Comparison of ENCODE assay signal across 1 cellular context in the genomic region with DNA sequence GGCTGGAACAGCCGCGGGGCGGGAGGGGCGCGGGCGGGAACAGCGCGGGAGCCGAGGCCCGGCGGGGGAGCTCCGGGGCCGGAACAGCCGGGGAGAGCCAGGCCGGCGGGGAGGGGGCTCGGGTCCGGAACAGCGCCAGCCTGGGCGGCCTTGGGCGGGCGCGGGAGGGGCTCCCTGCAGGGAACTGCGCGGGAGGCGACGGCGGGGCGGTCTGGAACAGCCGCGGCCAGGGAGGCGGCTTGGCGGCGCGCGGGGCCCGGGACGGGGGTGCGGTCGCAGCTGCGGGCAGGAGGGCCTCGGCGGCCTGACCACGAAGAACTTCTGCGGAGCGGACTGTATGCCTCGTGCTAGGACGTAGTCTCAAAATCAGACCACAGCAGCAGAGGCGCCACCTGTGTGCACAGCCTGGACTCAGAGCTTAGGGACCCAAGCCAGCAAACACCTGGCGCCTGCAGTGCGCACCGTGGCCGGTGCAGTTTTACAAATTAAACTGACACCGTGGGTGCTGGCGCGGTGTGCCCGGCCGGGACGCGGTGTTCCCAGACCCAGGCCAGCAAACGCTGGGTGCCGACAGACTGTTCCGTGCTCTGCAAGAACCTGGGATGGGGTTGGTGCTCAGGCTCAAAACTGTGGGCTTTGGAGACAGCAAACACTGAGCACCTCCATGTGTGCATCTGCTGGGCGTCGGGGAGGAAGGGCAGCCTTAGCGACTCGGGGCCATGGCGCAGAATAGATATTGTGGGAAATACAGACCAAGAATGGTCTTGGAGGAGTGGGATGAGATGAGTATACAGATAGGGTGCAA.
A peak's percentile ranks its signal among the peaks of the same experiment; 100 is the strongest.
TF ChIP-seq lines count a peak whose summit lies in the region.

No MANE protein-coding gene starts in this region.

TF ChIP-seq in K562, 482 proteins besides CTCF, POLR2A, EP300 and RAD21 (continued from another document and continues in another):
- TF ChIP-seq, protein P1, sequence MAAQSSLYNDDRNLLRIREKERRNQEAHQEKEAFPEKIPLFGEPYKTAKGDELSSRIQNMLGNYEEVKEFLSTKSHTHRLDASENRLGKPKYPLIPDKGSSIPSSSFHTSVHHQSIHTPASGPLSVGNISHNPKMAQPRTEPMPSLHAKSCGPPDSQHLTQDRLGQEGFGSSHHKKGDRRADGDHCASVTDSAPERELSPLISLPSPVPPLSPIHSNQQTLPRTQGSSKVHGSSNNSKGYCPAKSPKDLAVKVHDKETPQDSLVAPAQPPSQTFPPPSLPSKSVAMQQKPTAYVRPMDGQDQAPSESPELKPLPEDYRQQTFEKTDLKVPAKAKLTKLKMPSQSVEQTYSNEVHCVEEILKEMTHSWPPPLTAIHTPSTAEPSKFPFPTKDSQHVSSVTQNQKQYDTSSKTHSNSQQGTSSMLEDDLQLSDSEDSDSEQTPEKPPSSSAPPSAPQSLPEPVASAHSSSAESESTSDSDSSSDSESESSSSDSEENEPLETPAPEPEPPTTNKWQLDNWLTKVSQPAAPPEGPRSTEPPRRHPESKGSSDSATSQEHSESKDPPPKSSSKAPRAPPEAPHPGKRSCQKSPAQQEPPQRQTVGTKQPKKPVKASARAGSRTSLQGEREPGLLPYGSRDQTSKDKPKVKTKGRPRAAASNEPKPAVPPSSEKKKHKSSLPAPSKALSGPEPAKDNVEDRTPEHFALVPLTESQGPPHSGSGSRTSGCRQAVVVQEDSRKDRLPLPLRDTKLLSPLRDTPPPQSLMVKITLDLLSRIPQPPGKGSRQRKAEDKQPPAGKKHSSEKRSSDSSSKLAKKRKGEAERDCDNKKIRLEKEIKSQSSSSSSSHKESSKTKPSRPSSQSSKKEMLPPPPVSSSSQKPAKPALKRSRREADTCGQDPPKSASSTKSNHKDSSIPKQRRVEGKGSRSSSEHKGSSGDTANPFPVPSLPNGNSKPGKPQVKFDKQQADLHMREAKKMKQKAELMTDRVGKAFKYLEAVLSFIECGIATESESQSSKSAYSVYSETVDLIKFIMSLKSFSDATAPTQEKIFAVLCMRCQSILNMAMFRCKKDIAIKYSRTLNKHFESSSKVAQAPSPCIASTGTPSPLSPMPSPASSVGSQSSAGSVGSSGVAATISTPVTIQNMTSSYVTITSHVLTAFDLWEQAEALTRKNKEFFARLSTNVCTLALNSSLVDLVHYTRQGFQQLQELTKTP (IDR thresholded peaks at IDR 0.05; ENCODE audit: low read depth in 1 of 2, partially characterized antibody in 2 of 2) = no peak
- TF ChIP-seq, protein P2, sequence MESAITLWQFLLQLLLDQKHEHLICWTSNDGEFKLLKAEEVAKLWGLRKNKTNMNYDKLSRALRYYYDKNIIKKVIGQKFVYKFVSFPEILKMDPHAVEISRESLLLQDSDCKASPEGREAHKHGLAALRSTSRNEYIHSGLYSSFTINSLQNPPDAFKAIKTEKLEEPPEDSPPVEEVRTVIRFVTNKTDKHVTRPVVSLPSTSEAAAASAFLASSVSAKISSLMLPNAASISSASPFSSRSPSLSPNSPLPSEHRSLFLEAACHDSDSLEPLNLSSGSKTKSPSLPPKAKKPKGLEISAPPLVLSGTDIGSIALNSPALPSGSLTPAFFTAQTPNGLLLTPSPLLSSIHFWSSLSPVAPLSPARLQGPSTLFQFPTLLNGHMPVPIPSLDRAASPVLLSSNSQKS (CRISPR knock-in tag; IDR thresholded peaks at IDR 0.05) = no peak
- peak; percentile 57; the same call in 1 of the 2 replicates for TF ChIP-seq HNRNPL (IDR thresholded peaks at IDR 0.05; ENCODE audit: low read depth, low read length)
- no peak for TF ChIP-seq ZNF232 (CRISPR knock-in tag; IDR thresholded peaks at IDR 0.05)
- TF ChIP-seq, protein P3, sequence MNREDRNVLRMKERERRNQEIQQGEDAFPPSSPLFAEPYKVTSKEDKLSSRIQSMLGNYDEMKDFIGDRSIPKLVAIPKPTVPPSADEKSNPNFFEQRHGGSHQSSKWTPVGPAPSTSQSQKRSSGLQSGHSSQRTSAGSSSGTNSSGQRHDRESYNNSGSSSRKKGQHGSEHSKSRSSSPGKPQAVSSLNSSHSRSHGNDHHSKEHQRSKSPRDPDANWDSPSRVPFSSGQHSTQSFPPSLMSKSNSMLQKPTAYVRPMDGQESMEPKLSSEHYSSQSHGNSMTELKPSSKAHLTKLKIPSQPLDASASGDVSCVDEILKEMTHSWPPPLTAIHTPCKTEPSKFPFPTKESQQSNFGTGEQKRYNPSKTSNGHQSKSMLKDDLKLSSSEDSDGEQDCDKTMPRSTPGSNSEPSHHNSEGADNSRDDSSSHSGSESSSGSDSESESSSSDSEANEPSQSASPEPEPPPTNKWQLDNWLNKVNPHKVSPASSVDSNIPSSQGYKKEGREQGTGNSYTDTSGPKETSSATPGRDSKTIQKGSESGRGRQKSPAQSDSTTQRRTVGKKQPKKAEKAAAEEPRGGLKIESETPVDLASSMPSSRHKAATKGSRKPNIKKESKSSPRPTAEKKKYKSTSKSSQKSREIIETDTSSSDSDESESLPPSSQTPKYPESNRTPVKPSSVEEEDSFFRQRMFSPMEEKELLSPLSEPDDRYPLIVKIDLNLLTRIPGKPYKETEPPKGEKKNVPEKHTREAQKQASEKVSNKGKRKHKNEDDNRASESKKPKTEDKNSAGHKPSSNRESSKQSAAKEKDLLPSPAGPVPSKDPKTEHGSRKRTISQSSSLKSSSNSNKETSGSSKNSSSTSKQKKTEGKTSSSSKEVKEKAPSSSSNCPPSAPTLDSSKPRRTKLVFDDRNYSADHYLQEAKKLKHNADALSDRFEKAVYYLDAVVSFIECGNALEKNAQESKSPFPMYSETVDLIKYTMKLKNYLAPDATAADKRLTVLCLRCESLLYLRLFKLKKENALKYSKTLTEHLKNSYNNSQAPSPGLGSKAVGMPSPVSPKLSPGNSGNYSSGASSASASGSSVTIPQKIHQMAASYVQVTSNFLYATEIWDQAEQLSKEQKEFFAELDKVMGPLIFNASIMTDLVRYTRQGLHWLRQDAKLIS (CRISPR knock-in tag; IDR thresholded peaks at IDR 0.05) = 0 out of 2 replicates have a peak, but pooled peaks have one; percentile 43
- peak; percentile 48; the same call in 1 of the 2 replicates for TF ChIP-seq ESRRA (IDR thresholded peaks at IDR 0.05; ENCODE audit: borderline replicate concordance, low read depth)
- TF ChIP-seq NCOA6 (IDR thresholded peaks at IDR 0.05) = no peak
- TF ChIP-seq CBX1 (IDR thresholded peaks at IDR 0.05; ENCODE audit: low read depth) = peak; percentile 78
- TF ChIP-seq, protein P4, sequence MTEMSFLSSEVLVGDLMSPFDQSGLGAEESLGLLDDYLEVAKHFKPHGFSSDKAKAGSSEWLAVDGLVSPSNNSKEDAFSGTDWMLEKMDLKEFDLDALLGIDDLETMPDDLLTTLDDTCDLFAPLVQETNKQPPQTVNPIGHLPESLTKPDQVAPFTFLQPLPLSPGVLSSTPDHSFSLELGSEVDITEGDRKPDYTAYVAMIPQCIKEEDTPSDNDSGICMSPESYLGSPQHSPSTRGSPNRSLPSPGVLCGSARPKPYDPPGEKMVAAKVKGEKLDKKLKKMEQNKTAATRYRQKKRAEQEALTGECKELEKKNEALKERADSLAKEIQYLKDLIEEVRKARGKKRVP (CRISPR knock-in tag; IDR thresholded peaks at IDR 0.05) = no peak; the same call in 1 of the 2 replicates
- TF ChIP-seq OTX1 (CRISPR knock-in tag; IDR thresholded peaks at IDR 0.05) = no peak
- TF ChIP-seq, protein P5, sequence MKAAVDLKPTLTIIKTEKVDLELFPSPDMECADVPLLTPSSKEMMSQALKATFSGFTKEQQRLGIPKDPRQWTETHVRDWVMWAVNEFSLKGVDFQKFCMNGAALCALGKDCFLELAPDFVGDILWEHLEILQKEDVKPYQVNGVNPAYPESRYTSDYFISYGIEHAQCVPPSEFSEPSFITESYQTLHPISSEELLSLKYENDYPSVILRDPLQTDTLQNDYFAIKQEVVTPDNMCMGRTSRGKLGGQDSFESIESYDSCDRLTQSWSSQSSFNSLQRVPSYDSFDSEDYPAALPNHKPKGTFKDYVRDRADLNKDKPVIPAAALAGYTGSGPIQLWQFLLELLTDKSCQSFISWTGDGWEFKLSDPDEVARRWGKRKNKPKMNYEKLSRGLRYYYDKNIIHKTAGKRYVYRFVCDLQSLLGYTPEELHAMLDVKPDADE (conservative IDR thresholded peaks at IDR 0.05; ENCODE audit: control insufficient read depth, low read depth, low read length) = peak; percentile 68
- no peak for TF ChIP-seq ZC3H4 (CRISPR knock-in tag; IDR thresholded peaks at IDR 0.05; ENCODE audit: borderline replicate concordance)
- TF ChIP-seq, protein P6, sequence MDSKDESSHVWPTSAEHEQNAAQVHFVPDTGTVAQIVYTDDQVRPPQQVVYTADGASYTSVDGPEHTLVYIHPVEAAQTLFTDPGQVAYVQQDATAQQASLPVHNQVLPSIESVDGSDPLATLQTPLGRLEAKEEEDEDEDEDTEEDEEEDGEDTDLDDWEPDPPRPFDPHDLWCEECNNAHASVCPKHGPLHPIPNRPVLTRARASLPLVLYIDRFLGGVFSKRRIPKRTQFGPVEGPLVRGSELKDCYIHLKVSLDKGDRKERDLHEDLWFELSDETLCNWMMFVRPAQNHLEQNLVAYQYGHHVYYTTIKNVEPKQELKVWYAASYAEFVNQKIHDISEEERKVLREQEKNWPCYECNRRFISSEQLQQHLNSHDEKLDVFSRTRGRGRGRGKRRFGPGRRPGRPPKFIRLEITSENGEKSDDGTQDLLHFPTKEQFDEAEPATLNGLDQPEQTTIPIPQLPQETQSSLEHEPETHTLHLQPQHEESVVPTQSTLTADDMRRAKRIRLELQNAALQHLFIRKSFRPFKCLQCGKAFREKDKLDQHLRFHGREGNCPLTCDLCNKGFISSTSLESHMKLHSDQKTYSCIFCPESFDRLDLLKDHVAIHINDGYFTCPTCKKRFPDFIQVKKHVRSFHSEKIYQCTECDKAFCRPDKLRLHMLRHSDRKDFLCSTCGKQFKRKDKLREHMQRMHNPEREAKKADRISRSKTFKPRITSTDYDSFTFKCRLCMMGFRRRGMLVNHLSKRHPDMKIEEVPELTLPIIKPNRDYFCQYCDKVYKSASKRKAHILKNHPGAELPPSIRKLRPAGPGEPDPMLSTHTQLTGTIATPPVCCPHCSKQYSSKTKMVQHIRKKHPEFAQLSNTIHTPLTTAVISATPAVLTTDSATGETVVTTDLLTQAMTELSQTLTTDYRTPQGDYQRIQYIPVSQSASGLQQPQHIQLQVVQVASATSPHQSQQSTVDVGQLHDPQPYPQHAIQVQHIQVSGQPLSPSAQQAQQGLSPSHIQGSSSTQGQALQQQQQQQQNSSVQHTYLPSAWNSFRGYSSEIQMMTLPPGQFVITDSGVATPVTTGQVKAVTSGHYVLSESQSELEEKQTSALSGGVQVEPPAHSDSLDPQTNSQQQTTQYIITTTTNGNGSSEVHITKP (IDR thresholded peaks at IDR 0.05; ENCODE audit: partially characterized antibody) = no peak
- TF ChIP-seq MAFG (tag; conservative IDR thresholded peaks at IDR 0.05) = no peak
- TF ChIP-seq BRD4 (IDR thresholded peaks at IDR 0.05) = no peak
- no peak for TF ChIP-seq ZNF583 (CRISPR knock-in tag; IDR thresholded peaks at IDR 0.05)
- TF ChIP-seq SMARCA4 (IDR thresholded peaks at IDR 0.05) = no peak
- TF ChIP-seq ETV5 (CRISPR knock-in tag; IDR thresholded peaks at IDR 0.05; ENCODE audit: low read depth) = 0 out of 2 replicates have a peak, but pooled peaks have one; percentile 50
- no peak for TF ChIP-seq NFXL1 (CRISPR knock-in tag; IDR thresholded peaks at IDR 0.05)
- TF ChIP-seq CC2D1A (IDR thresholded peaks at IDR 0.05) = no peak
- peak; percentile 85 for TF ChIP-seq POLR2G (IDR thresholded peaks at IDR 0.05; ENCODE audit: low read depth, low read length)
- TF ChIP-seq RBM25 (IDR thresholded peaks at IDR 0.05; ENCODE audit: low read depth, low read length, severe bottlenecking) = peak; percentile 59
- no peak for TF ChIP-seq POLR2AphosphoS2 (IDR thresholded peaks at IDR 0.05; ENCODE audit: low read length)
- TF ChIP-seq GTF2A2 (tag; IDR thresholded peaks at IDR 0.05) = no peak
- no peak for TF ChIP-seq MIER1 (IDR thresholded peaks at IDR 0.05; ENCODE audit: low read depth)
- no peak for TF ChIP-seq NCOA4 (IDR thresholded peaks at IDR 0.05; ENCODE audit: partially characterized antibody)
- TF ChIP-seq SIX5 (IDR thresholded peaks at IDR 0.05; ENCODE audit: borderline replicate concordance in 1 of 2, insufficient read depth in 1 of 2, low read depth in 1 of 2, low read length in 2 of 2) = no peak
- TF ChIP-seq PHB2 (IDR thresholded peaks at IDR 0.05; ENCODE audit: low read depth) = no peak
- 0 out of 2 replicates have a peak, but pooled peaks have one; percentile 24 for TF ChIP-seq TCF7 (IDR thresholded peaks at IDR 0.05; ENCODE audit: borderline replicate concordance)
- TF ChIP-seq GATAD2A (IDR thresholded peaks at IDR 0.05) = no peak
- TF ChIP-seq ILF3 (IDR thresholded peaks at IDR 0.05; ENCODE audit: borderline replicate concordance) = 0 out of 2 replicates have a peak, but pooled peaks have one; percentile 19
- TF ChIP-seq ZNF785 (CRISPR knock-in tag; IDR thresholded peaks at IDR 0.05) = no peak
- TF ChIP-seq ZNF507 (tag; conservative IDR thresholded peaks at IDR 0.05) = no peak
- TF ChIP-seq NONO (IDR thresholded peaks at IDR 0.05; ENCODE audit: low read depth in 2 of 2, low read length in 1 of 2) = peak; percentile 17 to 36; a peak in 3 of 4 replicates
- TF ChIP-seq IFI16 (CRISPR knock-in tag; IDR thresholded peaks at IDR 0.05) = no peak
- TF ChIP-seq CBFA2T3 (IDR thresholded peaks at IDR 0.05) = no peak
- TF ChIP-seq, protein P7, sequence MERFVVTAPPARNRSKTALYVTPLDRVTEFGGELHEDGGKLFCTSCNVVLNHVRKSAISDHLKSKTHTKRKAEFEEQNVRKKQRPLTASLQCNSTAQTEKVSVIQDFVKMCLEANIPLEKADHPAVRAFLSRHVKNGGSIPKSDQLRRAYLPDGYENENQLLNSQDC (CRISPR knock-in tag; IDR thresholded peaks at IDR 0.05) = no peak
- TF ChIP-seq FUS (optimal IDR thresholded peaks at IDR 0.05; ENCODE audit: low read depth, low read length) = peak; percentile 77
- TF ChIP-seq ZBTB7A (IDR thresholded peaks at IDR 0.05; ENCODE audit: borderline replicate concordance, control insufficient read depth, low read depth, low read length) = peak; percentile 59; the same call in 1 of the 2 replicates
- no peak for TF ChIP-seq ZNF311 (CRISPR knock-in tag; IDR thresholded peaks at IDR 0.05)
- no peak for TF ChIP-seq SMARCC2 (IDR thresholded peaks at IDR 0.05; ENCODE audit: low read depth)
- TF ChIP-seq, protein P8, sequence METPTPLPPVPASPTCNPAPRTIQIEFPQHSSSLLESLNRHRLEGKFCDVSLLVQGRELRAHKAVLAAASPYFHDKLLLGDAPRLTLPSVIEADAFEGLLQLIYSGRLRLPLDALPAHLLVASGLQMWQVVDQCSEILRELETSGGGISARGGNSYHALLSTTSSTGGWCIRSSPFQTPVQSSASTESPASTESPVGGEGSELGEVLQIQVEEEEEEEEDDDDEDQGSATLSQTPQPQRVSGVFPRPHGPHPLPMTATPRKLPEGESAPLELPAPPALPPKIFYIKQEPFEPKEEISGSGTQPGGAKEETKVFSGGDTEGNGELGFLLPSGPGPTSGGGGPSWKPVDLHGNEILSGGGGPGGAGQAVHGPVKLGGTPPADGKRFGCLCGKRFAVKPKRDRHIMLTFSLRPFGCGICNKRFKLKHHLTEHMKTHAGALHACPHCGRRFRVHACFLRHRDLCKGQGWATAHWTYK (CRISPR knock-in tag; IDR thresholded peaks at IDR 0.05) = no peak; the same call in 1 of the 2 replicates
- no peak for TF ChIP-seq FOS (IDR thresholded peaks at IDR 0.05; ENCODE audit: extremely low read depth, insufficient read length)
- no peak for TF ChIP-seq CHCHD3 (CRISPR knock-in tag; IDR thresholded peaks at IDR 0.05)
- peak; percentile 64; the same call in 1 of the 2 replicates for TF ChIP-seq KDM2B (CRISPR knock-in tag; IDR thresholded peaks at IDR 0.05)
- TF ChIP-seq RFX1 (IDR thresholded peaks at IDR 0.05) = no peak
- no peak for TF ChIP-seq FOXJ2 (tag; IDR thresholded peaks at IDR 0.05)
